ENCODE assay signal across 1 cellular context in genomic region chr12:109020750-109021380, GRCh38.
TF ChIP-seq lines count a peak whose summit lies in the region.

A gene with protein sequence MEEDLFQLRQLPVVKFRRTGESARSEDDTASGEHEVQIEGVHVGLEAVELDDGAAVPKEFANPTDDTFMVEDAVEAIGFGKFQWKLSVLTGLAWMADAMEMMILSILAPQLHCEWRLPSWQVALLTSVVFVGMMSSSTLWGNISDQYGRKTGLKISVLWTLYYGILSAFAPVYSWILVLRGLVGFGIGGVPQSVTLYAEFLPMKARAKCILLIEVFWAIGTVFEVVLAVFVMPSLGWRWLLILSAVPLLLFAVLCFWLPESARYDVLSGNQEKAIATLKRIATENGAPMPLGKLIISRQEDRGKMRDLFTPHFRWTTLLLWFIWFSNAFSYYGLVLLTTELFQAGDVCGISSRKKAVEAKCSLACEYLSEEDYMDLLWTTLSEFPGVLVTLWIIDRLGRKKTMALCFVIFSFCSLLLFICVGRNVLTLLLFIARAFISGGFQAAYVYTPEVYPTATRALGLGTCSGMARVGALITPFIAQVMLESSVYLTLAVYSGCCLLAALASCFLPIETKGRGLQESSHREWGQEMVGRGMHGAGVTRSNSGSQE (minus strand): TSS chr12:109021068. CDS start chr12:109020868, 200 bp downstream.

TF ChIP-seq in K562, 482 proteins besides CTCF, POLR2A, EP300 and RAD21 (continued from another document and continues in another):
- TF ChIP-seq AFF4 (CRISPR knock-in tag; IDR thresholded peaks at IDR 0.05) (peak; percentile 46; the same call in 1 of the 2 replicates), TBL1XR1 (IDR thresholded peaks at IDR 0.05; ENCODE audit: low read length in 2 of 2) (no peak), GTF2A2 (tag; IDR thresholded peaks at IDR 0.05) (no peak), ZBTB9 (CRISPR knock-in tag; IDR thresholded peaks at IDR 0.05) (no peak), SAP30 (IDR thresholded peaks at IDR 0.05; ENCODE audit: borderline replicate concordance, insufficient read depth, low read depth, low read length, poor library complexity, severe bottlenecking) (peak; percentile 30), RCOR1 (IDR thresholded peaks at IDR 0.05; ENCODE audit: borderline replicate concordance in 1 of 2, low read depth in 2 of 2, low read length in 2 of 2) (peak in 1 of 2 experiments; percentile 84; a peak in 2 of 4 replicates), SLC30A9 (CRISPR knock-in tag; IDR thresholded peaks at IDR 0.05) (no peak), MAFK (IDR thresholded peaks at IDR 0.05; ENCODE audit: low read length) (no peak), TGIF2 (CRISPR knock-in tag; IDR thresholded peaks at IDR 0.05) (peak; percentile 57; the same call in 1 of the 2 replicates), MLX (CRISPR knock-in tag; conservative IDR thresholded peaks at IDR 0.05) (0 out of 4 replicates have a peak, but pooled peaks of 1 of the 2 experiments have one; percentile 56), ZNF707 (CRISPR knock-in tag; conservative IDR thresholded peaks at IDR 0.05) (no peak), PTRF (tag; IDR thresholded peaks at IDR 0.05) (no peak), MNT (conservative IDR thresholded peaks at IDR 0.05) (peak in 1 of 2 experiments; percentile 69; a peak in 2 of 4 replicates), CBFA2T3 (IDR thresholded peaks at IDR 0.05) (no peak), TAF7 (tag; IDR thresholded peaks at IDR 0.05) (no peak), ZNF696 (CRISPR knock-in tag; conservative IDR thresholded peaks at IDR 0.05) (no peak), ZBTB40 (IDR thresholded peaks at IDR 0.05) (peak; percentile 63), ZBTB40 (CRISPR knock-in tag; IDR thresholded peaks at IDR 0.05) (no peak), ZNF57 (CRISPR knock-in tag; IDR thresholded peaks at IDR 0.05) (no peak), YY1 (IDR thresholded peaks at IDR 0.05; ENCODE audit: borderline replicate concordance in 1 of 3, control insufficient read depth in 1 of 3, extremely low read depth in 1 of 3, insufficient read depth in 3 of 3, insufficient read length in 1 of 3, insufficient replicate concordance in 2 of 3, low read depth in 1 of 3, low read length in 2 of 3) (peak in 1 of 3 experiments; percentile 12), STAG1 (CRISPR knock-in tag; IDR thresholded peaks at IDR 0.05; ENCODE audit: borderline replicate concordance) (peak; percentile 10; the same call in 1 of the 2 replicates), CBFB (CRISPR knock-in tag; IDR thresholded peaks at IDR 0.05) (no peak), ILF3 (IDR thresholded peaks at IDR 0.05; ENCODE audit: borderline replicate concordance) (no peak), CREM (IDR thresholded peaks at IDR 0.05; ENCODE audit: low read depth) (peak; percentile 56), ETV6 (IDR thresholded peaks at IDR 0.05; ENCODE audit: borderline replicate concordance in 1 of 2, low read depth in 2 of 2, low read length in 1 of 2) (no peak), ETV6 (CRISPR knock-in tag; IDR thresholded peaks at IDR 0.05; ENCODE audit: borderline replicate concordance) (0 out of 2 replicates have a peak, but pooled peaks have one; percentile 35), SRSF7 (optimal IDR thresholded peaks at IDR 0.05; ENCODE audit: low read depth, low read length) (no peak), NRF1 (conservative IDR thresholded peaks at IDR 0.05 in 1 of 2, IDR thresholded peaks at IDR 0.05 in 1 of 2) (peak in 1 of 2 experiments; percentile 28; a peak in 2 of 4 replicates), ZFP1 (CRISPR knock-in tag; IDR thresholded peaks at IDR 0.05) (no peak), SP1 (CRISPR knock-in tag; IDR thresholded peaks at IDR 0.05) (0 out of 2 replicates have a peak, but pooled peaks have one; percentile 16)
- TF ChIP-seq, protein P1, sequence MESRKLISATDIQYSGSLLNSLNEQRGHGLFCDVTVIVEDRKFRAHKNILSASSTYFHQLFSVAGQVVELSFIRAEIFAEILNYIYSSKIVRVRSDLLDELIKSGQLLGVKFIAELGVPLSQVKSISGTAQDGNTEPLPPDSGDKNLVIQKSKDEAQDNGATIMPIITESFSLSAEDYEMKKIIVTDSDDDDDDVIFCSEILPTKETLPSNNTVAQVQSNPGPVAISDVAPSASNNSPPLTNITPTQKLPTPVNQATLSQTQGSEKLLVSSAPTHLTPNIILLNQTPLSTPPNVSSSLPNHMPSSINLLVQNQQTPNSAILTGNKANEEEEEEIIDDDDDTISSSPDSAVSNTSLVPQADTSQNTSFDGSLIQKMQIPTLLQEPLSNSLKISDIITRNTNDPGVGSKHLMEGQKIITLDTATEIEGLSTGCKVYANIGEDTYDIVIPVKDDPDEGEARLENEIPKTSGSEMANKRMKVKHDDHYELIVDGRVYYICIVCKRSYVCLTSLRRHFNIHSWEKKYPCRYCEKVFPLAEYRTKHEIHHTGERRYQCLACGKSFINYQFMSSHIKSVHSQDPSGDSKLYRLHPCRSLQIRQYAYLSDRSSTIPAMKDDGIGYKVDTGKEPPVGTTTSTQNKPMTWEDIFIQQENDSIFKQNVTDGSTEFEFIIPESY (CRISPR knock-in tag; IDR thresholded peaks at IDR 0.05): 0 out of 2 replicates have a peak, but pooled peaks have one; percentile 24
- TF ChIP-seq, protein P2, sequence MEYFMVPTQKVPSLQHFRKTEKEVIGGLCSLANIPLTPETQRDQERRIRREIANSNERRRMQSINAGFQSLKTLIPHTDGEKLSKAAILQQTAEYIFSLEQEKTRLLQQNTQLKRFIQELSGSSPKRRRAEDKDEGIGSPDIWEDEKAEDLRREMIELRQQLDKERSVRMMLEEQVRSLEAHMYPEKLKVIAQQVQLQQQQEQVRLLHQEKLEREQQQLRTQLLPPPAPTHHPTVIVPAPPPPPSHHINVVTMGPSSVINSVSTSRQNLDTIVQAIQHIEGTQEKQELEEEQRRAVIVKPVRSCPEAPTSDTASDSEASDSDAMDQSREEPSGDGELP (CRISPR knock-in tag; IDR thresholded peaks at IDR 0.05; ENCODE audit: borderline replicate concordance): peak; percentile 99
